Comparison of ENCODE assay signal across 7 cellular contexts in genomic region chr10:97445357-97445721, GRCh38. TPM values are rescaled to one million over a fixed set of nuclear protein-coding genes. Genes with fewer than 3 reads are reported as not detected.
DNase-seq lines count a peak whose midpoint lies in the region; ATAC-seq, FAIRE-seq and TF ChIP-seq lines count a peak whose summit lies in the region.

No MANE protein-coding gene starts in this region.

- H3K27me3 Mint-ChIP-seq in activated naive CD8-positive, alpha-beta T cell: no peaks in the 10 kb centered on the region

- peaks cover 48% of the 10 kb centered on the region for H3K4me1 Mint-ChIP-seq in activated naive CD8-positive, alpha-beta T cell (ENCODE audit: low read depth)

- H3K36me3 ChIP-seq in keratinocyte (ENCODE audit: control insufficient read depth in 2 of 2, extremely low read depth in 1 of 2, insufficient read depth in 2 of 2, low read length in 2 of 2): peaks cover 0 to 5% of the 10 kb centered on the region in 2 experiments

- H2AFZ ChIP-seq in keratinocyte (ENCODE audit: control insufficient read depth, low read length): peak overlapping the region; percentile 65

- H3K9ac ChIP-seq in keratinocyte (ENCODE audit: control insufficient read depth, extremely low read depth, insufficient read depth, low read length): peak overlapping the region; percentile 78

- peak overlapping the region; percentile 96 for H3K4me3 Mint-ChIP-seq in activated naive CD8-positive, alpha-beta T cell

- peaks cover 20% of the 10 kb centered on the region for H3K4me1 ChIP-seq in keratinocyte (ENCODE audit: control insufficient read depth, extremely low read depth, insufficient read depth, low read length)

- no peak for TF ChIP-seq CTCF in keratinocyte (optimal IDR thresholded peaks at IDR 0.05 in 1 of 3, IDR thresholded peaks at IDR 0.05 in 1 of 3, conservative IDR thresholded peaks at IDR 0.05 in 1 of 3; ENCODE audit: extremely low read depth in 1 of 3, insufficient read depth in 2 of 3, low read length in 3 of 3)

- H4K20me1 ChIP-seq in keratinocyte (ENCODE audit: control insufficient read depth, extremely low read depth, insufficient read depth, low read length): no peaks in the 10 kb centered on the region

- H3K9me3 Mint-ChIP-seq in activated naive CD8-positive, alpha-beta T cell (ENCODE audit: low read depth): no peaks in the 10 kb centered on the region

- ATAC-seq in HG03025 (IDR thresholded peaks at IDR 0.05; ENCODE audit: low FRiP score, unreplicated experiment): peak; percentile 1
- no peak for ATAC-seq in GM19397 (IDR thresholded peaks at IDR 0.05; ENCODE audit: unreplicated experiment)

- H3K9me3 ChIP-seq in keratinocyte (ENCODE audit: control insufficient read depth, low read depth, low read length): no peaks in the 10 kb centered on the region

- peak overlapping the region; percentile 74 to 92 (median 87) for H3K4me3 ChIP-seq in keratinocyte (ENCODE audit: control insufficient read depth in 2 of 3, extremely low read depth in 1 of 3, insufficient read depth in 2 of 3, low read depth in 1 of 3, low read length in 3 of 3)

- peak overlapping the region; percentile 40 for H3K27ac ChIP-seq in keratinocyte (ENCODE audit: control insufficient read depth, insufficient read depth, low read length)
- H3K27ac ChIP-seq in substantia nigra (ENCODE audit: low read depth, low read length, poor library complexity, severe bottlenecking): peak overlapping the region; percentile 74

- H3K27ac Mint-ChIP-seq in activated naive CD8-positive, alpha-beta T cell: peak overlapping the region; percentile 96

- peaks cover 61% of the 10 kb centered on the region for H3K79me2 ChIP-seq in keratinocyte (ENCODE audit: control insufficient read depth, insufficient read depth, low read length)

- H3K27me3 ChIP-seq in keratinocyte (ENCODE audit: control insufficient read depth, extremely low read depth, insufficient read depth, low read length): no peaks in the 10 kb centered on the region

- peak overlapping the region; percentile 91 for H3K4me2 ChIP-seq in keratinocyte (ENCODE audit: control insufficient read depth, extremely low read depth, insufficient read depth, low read depth, low read length)

- DNase-seq in keratinocyte (ENCODE audit: low read depth, low spot score) (no peak), substantia nigra (lab: John Stamatoyannopoulos, UW) (peak in 1 of 49 donors; percentile 36), DMS53 (lab: John Stamatoyannopoulos, UW) (no peak), activated gamma-delta T cell (lab: John Stamatoyannopoulos, UW) (no peak)

- dilution Hi-C loops in keratinocyte (cut with MboI; ENCODE audit: extremely low pct_ligation_motif_present, low sequenced_read_pairs): no loop called here

- H3K9me1 ChIP-seq in keratinocyte (ENCODE audit: control insufficient read depth, extremely low read depth, insufficient read depth, low read length): no peaks in the 10 kb centered on the region

- peaks cover 6% of the 10 kb centered on the region for H3K36me3 Mint-ChIP-seq in activated naive CD8-positive, alpha-beta T cell

- no peak for FAIRE-seq in keratinocyte (lab: Jason Lieb, UNC)

RNA-seq across cellular contexts. Expression of gene EXOSC1, which starts 0.5 kb away (rescaled TPM):
- polyA plus RNA-seq in keratinocyte: 40.9 to 45.7 TPM (median 42.9 TPM) in 3 replicates
- polyA plus RNA-seq in keratinocyte (2011; ENCODE audit: low read depth): 13.2 TPM
- polyA plus RNA-seq in keratinocyte (2011; cell fraction: cytosol; rRNA removed): 37.0 and 46.2 TPM in 2 replicates
- 30.4 and 33.5 TPM in 2 replicates for polyA plus RNA-seq in keratinocyte (2011; cell fraction: nucleus; rRNA removed)
- polyA plus RNA-seq in keratinocyte (2012; ENCODE audit: low replicate concordance): 35.8 and 41.0 TPM in 2 replicates
- polyA minus RNA-seq in keratinocyte: 18.1 to 36.1 TPM (median 24.5 TPM) in 3 replicates
- polyA minus RNA-seq in keratinocyte (2011; cell fraction: cytosol; rRNA and poly(A)+ RNA removed): 12.9 TPM
- 6.2 and 6.6 TPM in 2 replicates for polyA minus RNA-seq in keratinocyte (2011; cell fraction: nucleus; rRNA and poly(A)+ RNA removed)

RNA-seq across cellular contexts. Expression of gene ZDHHC16, which starts 0.6 kb away (rescaled TPM):
- 63.3 to 77.6 TPM (median 67.8 TPM) in 3 replicates for polyA plus RNA-seq in keratinocyte
- 25.8 TPM for polyA plus RNA-seq in keratinocyte (2011; ENCODE audit: low read depth)
- 64.0 and 68.6 TPM in 2 replicates for polyA plus RNA-seq in keratinocyte (2011; cell fraction: cytosol; rRNA removed)
- polyA plus RNA-seq in keratinocyte (2011; cell fraction: nucleus; rRNA removed): 49.2 and 49.4 TPM in 2 replicates
- 15.5 and 52.4 TPM in 2 replicates for polyA plus RNA-seq in keratinocyte (2012; ENCODE audit: low replicate concordance)
- polyA minus RNA-seq in keratinocyte: 109 to 143 TPM (median 132 TPM) in 3 replicates
- polyA minus RNA-seq in keratinocyte (2011; cell fraction: cytosol; rRNA and poly(A)+ RNA removed): 46.6 TPM
- polyA minus RNA-seq in keratinocyte (2011; cell fraction: nucleus; rRNA and poly(A)+ RNA removed): 22.8 and 27.0 TPM in 2 replicates

RNA-seq across cellular contexts. Expression of gene PGAM1, which starts 19.3 kb away (rescaled TPM):
- 602 to 706 TPM (median 624 TPM) in 3 replicates for polyA plus RNA-seq in keratinocyte
- polyA plus RNA-seq in keratinocyte (2011; ENCODE audit: low read depth): 145 TPM
- polyA plus RNA-seq in keratinocyte (2011; cell fraction: cytosol; rRNA removed): 616 and 687 TPM in 2 replicates
- polyA plus RNA-seq in keratinocyte (2011; cell fraction: nucleus; rRNA removed): 358 and 405 TPM in 2 replicates
- 340 and 522 TPM in 2 replicates for polyA plus RNA-seq in keratinocyte (2012; ENCODE audit: low replicate concordance)
- 481 to 636 TPM (median 493 TPM) in 3 replicates for polyA minus RNA-seq in keratinocyte
- 499 TPM for polyA minus RNA-seq in keratinocyte (2011; cell fraction: cytosol; rRNA and poly(A)+ RNA removed)
- 169 and 188 TPM in 2 replicates for polyA minus RNA-seq in keratinocyte (2011; cell fraction: nucleus; rRNA and poly(A)+ RNA removed)

RNA-seq across cellular contexts. Expression of gene RRP12, which starts 44.2 kb away (rescaled TPM):
- polyA plus RNA-seq in keratinocyte: 11.1 to 17.5 TPM (median 14.8 TPM) in 3 replicates
- polyA plus RNA-seq in keratinocyte (2011; ENCODE audit: low read depth): 17.3 TPM
- polyA plus RNA-seq in keratinocyte (2011; cell fraction: cytosol; rRNA removed): 9.2 and 13.1 TPM in 2 replicates
- 40.7 and 46.4 TPM in 2 replicates for polyA plus RNA-seq in keratinocyte (2011; cell fraction: nucleus; rRNA removed)
- 26.2 and 30.9 TPM in 2 replicates for polyA plus RNA-seq in keratinocyte (2012; ENCODE audit: low replicate concordance)
- polyA minus RNA-seq in keratinocyte: 26.6 to 62.6 TPM (median 29.1 TPM) in 3 replicates
- 14.2 TPM for polyA minus RNA-seq in keratinocyte (2011; cell fraction: cytosol; rRNA and poly(A)+ RNA removed)
- 42.5 and 48.5 TPM in 2 replicates for polyA minus RNA-seq in keratinocyte (2011; cell fraction: nucleus; rRNA and poly(A)+ RNA removed)

RNA-seq across cellular contexts. Expression of gene MMS19, which starts 52.9 kb away (rescaled TPM):
- polyA plus RNA-seq in keratinocyte: 72.5 to 74.8 TPM (median 74.4 TPM) in 3 replicates
- 15.5 TPM for polyA plus RNA-seq in keratinocyte (2011; ENCODE audit: low read depth)
- polyA plus RNA-seq in keratinocyte (2011; cell fraction: cytosol; rRNA removed): 51.5 and 66.8 TPM in 2 replicates
- 138 and 144 TPM in 2 replicates for polyA plus RNA-seq in keratinocyte (2011; cell fraction: nucleus; rRNA removed)
- polyA plus RNA-seq in keratinocyte (2012; ENCODE audit: low replicate concordance): 46.0 and 61.3 TPM in 2 replicates
- 110 to 140 TPM (median 133 TPM) in 3 replicates for polyA minus RNA-seq in keratinocyte
- 71.9 TPM for polyA minus RNA-seq in keratinocyte (2011; cell fraction: cytosol; rRNA and poly(A)+ RNA removed)
- 74.6 and 85.9 TPM in 2 replicates for polyA minus RNA-seq in keratinocyte (2011; cell fraction: nucleus; rRNA and poly(A)+ RNA removed)
